ENCODE assay signal across 8 cellular contexts in the genomic region with DNA sequence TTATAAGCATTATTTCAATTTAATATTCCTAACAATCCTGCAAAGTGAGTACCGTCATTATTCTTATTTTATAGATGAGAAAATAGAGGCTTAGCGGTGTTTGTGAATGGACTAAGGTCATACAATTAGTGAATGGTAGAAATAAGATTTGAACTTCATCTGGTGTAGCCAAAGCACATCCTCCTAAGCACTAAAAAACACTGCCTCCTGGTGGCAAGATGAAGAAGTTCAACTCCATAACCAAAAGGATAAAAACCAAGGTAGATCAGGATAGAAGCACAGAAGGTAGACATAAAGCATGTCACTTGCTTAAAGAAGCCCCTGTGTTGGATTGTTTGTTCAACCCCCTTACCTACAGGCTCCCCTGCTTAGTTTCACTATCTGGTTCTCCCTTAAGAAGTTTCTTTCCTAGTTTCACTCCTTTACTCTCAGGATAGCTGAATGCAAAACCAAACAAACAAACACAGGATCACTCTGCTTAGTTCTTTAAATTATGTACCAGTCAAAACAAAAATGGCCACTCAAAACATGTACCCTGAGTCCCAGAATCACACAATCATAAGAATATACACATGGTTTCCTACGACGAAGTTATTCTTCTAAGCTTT. TPM values are rescaled to one million over a fixed set of nuclear protein-coding genes. Genes with fewer than 3 reads are reported as not detected.
A peak's percentile ranks its signal among the peaks of the same experiment; 100 is the strongest.
DNase-seq lines count a peak whose midpoint lies in the region; ATAC-seq and TF ChIP-seq lines count a peak whose summit lies in the region.

No MANE protein-coding gene starts in this region.

- H3K9me3 Mint-ChIP-seq in T-helper 2 cell treated with Interferon-gamma antibody and Interleukin-4, amounts not matched to agents 5 μg/mL and 100 μg/mL, for 36 hours, result no peaks in the 10 kb centered on the region

- peak overlapping the region; percentile 22 for H3K4me3 Mint-ChIP-seq in T-helper 2 cell treated with Interferon-gamma antibody and Interleukin-4, amounts not matched to agents 5 μg/mL and 100 μg/mL, for 36 hours

- H3K27me3 Mint-ChIP-seq in T-helper 2 cell treated with Interferon-gamma antibody and Interleukin-4, amounts not matched to agents 5 μg/mL and 100 μg/mL, for 36 hours (ENCODE audit: low read depth), result no peaks in the 10 kb centered on the region

- H3K9me3 ChIP-seq in prostate gland, result no peaks in the 10 kb centered on the region

- TF ChIP-seq POLR2A in prostate gland (IDR thresholded peaks at IDR 0.05), result no peak

- H3K27ac ChIP-seq in prostate gland, result no peak overlapping the region

- intact Hi-C loops in prostate gland (cut with DNase I) (no loop called here), head of caudate nucleus (cut with DNase I) (no loop called here)

- no peaks in the 10 kb centered on the region for H3K36me3 ChIP-seq in prostate gland

- ATAC-seq in GM21723 (IDR thresholded peaks at IDR 0.05; ENCODE audit: unreplicated experiment), result peak; percentile 68
- ATAC-seq in left lobe of liver, result peak; percentile 31

- H3K27me3 ChIP-seq in prostate gland (replicated peaks; ENCODE audit: insufficient read depth), result no peaks in the 10 kb centered on the region

- peak overlapping the region; percentile 15 for H3K27ac Mint-ChIP-seq in T-helper 2 cell treated with Interferon-gamma antibody and Interleukin-4, amounts not matched to agents 5 μg/mL and 100 μg/mL, for 36 hours

- peak in 2 of 4 experiments; percentile 10 to 16 for TF ChIP-seq CTCF in prostate gland (IDR thresholded peaks at IDR 0.05)

- no peak overlapping the region for H3K4me3 ChIP-seq in prostate gland

- H3K36me3 Mint-ChIP-seq in T-helper 2 cell treated with Interferon-gamma antibody and Interleukin-4, amounts not matched to agents 5 μg/mL and 100 μg/mL, for 36 hours (ENCODE audit: low read depth), result no peaks in the 10 kb centered on the region

- H3K4me1 Mint-ChIP-seq in T-helper 2 cell treated with Interferon-gamma antibody and Interleukin-4, amounts not matched to agents 5 μg/mL and 100 μg/mL, for 36 hours (ENCODE audit: low read depth), result peaks cover 41% of the 10 kb centered on the region

- WGBS in prostate gland, result 80% methylated on average over 4 of the region's 4 CpGs

- no peaks in the 10 kb centered on the region for H3K4me1 ChIP-seq in prostate gland (replicated peaks)

- DNase-seq in DMS 273 treated with DMSO at 0.1 percent for 48 hours (lab: John Stamatoyannopoulos, UW), result peak; percentile 4
- no peak for DNase-seq in T-helper 2 cell treated with Interferon-gamma antibody and Interleukin-4, amounts not matched to agents 5 μg/mL and 100 μg/mL, for 36 hours (ENCODE audit: low spot score)
- no peak for DNase-seq in left lobe of liver (ENCODE audit: low spot score)
- DNase-seq in amygdala (lab: John Stamatoyannopoulos, UW), result no peak
- DNase-seq in NCI-H446 treated with DMSO at 0.1 percent for 48 hours (lab: John Stamatoyannopoulos, UW), result no peak
- no peak for DNase-seq in prostate gland (ENCODE audit: low spot score)
- no peak for DNase-seq in head of caudate nucleus

RNA-seq across cellular contexts. Expression of gene AIM2, which starts 12.7 kb away (rescaled TPM):
- 0.23 TPM for total RNA-seq in left lobe of liver
- under 1 TPM in 1 of 2 donors, not detected in 1; 0.80 TPM for total RNA-seq in prostate gland
